ENCODE assay signal across 4 cellular contexts in genomic region chr6:143856762-143857161, GRCh38. TPM values are rescaled to one million over a fixed set of nuclear protein-coding genes. Genes with fewer than 3 reads are reported as not detected.
"Had no signal": no experiment of that assay in that cellular context is flagged by ENCODE, and none has a peak within 500 bp of the region (broad histone marks: within the 10 kb centered on the region; RNA-seq: fewer than 3 reads in every experiment).

No MANE protein-coding gene starts in this region.

RNA-seq across cellular contexts. Expression of gene ZC2HC1B, which starts 7.5 kb away (rescaled TPM):
- total RNA-seq: LHCN-M2, M059J, MCF 10A, NCI-H460 had no signal
